ENCODE assay signal across 8 cellular contexts in genomic region chr2:201158111-201158929, GRCh38. TPM values are rescaled to one million over a fixed set of nuclear protein-coding genes. Genes with fewer than 3 reads are reported as not detected.
DNase-seq lines count a peak whose midpoint lies in the region; ATAC-seq and FAIRE-seq lines count a peak whose summit lies in the region.

No MANE protein-coding gene starts in this region.

- H3K4me3 ChIP-seq in esophagus (ENCODE audit: low read depth in 1 of 2, low read length in 2 of 2): no peak overlapping the region
- no peak overlapping the region for H3K4me3 ChIP-seq in muscle layer of colon (ENCODE audit: low read depth in 1 of 2, low read length in 2 of 2)

- intact Hi-C loops in activated CD4-positive, alpha-beta memory T cell treated with anti-CD3 and anti-CD28 coated beads for 36 hours (cut with micrococcal nuclease): loop anchor here (1.0 to 5.0 kb wide), 3 partner anchors 40 to 196 kb away; partner anchors contain the start of genes HYCC2 and ORC2

- H3K27me3 ChIP-seq in esophagus (ENCODE audit: control insufficient read depth in 1 of 2, insufficient read depth in 2 of 2, low read length in 2 of 2) (no peaks in the 10 kb centered on the region), muscle layer of colon (ENCODE audit: control insufficient read depth in 1 of 2, insufficient read depth in 2 of 2, low read length in 2 of 2) (no peaks in the 10 kb centered on the region)

- H3K9me3 ChIP-seq in esophagus (ENCODE audit: control insufficient read depth in 2 of 2, insufficient read depth in 1 of 2, low read depth in 1 of 2, low read length in 1 of 2) (no peaks in the 10 kb centered on the region), muscle layer of colon (ENCODE audit: low read length) (no peaks in the 10 kb centered on the region)

- CTCF ChIA-PET in activated CD4-positive, alpha-beta memory T cell treated with anti-CD3 and anti-CD28 coated beads for 36 hours (lab: Charles Lee): interaction anchor here (0.6 to 4.2 kb wide), 26 partner anchors 9 to 257 kb away, joined by 3 to 32 read pairs (median 4); partner anchors contain the start of genes CASP10, CFLAR and ORC2

- FAIRE-seq in GM19239 (lab: Jason Lieb, UNC) (peak; percentile 97), urothelium cell line (lab: Jason Lieb, UNC) (no peak)

- no peaks in the 10 kb centered on the region for H3K9me3 Mint-ChIP-seq in activated CD4-positive, alpha-beta memory T cell treated with anti-CD3 and anti-CD28 coated beads for 36 hours

- H3K4me1 ChIP-seq in esophagus (ENCODE audit: control insufficient read depth in 2 of 2, insufficient read depth in 2 of 2, low read length in 1 of 2) (peaks cover 0 to 4% of the 10 kb centered on the region in 2 donors), muscle layer of colon (ENCODE audit: insufficient read depth, low read length) (peaks cover 7% of the 10 kb centered on the region)

- H3K9ac ChIP-seq in muscle layer of colon (ENCODE audit: low read length): no peak overlapping the region

- no peak overlapping the region for H3K4me3 Mint-ChIP-seq in activated CD4-positive, alpha-beta memory T cell treated with anti-CD3 and anti-CD28 coated beads for 36 hours

- no peaks in the 10 kb centered on the region for H3K27me3 Mint-ChIP-seq in activated CD4-positive, alpha-beta memory T cell treated with anti-CD3 and anti-CD28 coated beads for 36 hours

- H3K27ac Mint-ChIP-seq in activated CD4-positive, alpha-beta memory T cell treated with anti-CD3 and anti-CD28 coated beads for 36 hours: peak overlapping the region; percentile 75

- WGBS in esophagus, 2 donors: 53 to 65% methylated on average over 5 of the region's 5 CpGs

- H3K4me1 Mint-ChIP-seq in activated CD4-positive, alpha-beta memory T cell treated with anti-CD3 and anti-CD28 coated beads for 36 hours (ENCODE audit: low read depth): peaks cover 26% of the 10 kb centered on the region

- H3K36me3 ChIP-seq in esophagus (ENCODE audit: control insufficient read depth in 2 of 2, insufficient read depth in 2 of 2, low read length in 1 of 2): peaks cover 16 to 27% of the 10 kb centered on the region in 2 donors
- H3K36me3 ChIP-seq in muscle layer of colon (ENCODE audit: insufficient read depth, low read length): peaks cover 55% of the 10 kb centered on the region

- H3K27ac ChIP-seq in esophagus (ENCODE audit: low read depth in 2 of 2, low read length in 1 of 2) (peak overlapping the region; percentile 68 to 84), muscle layer of colon (ENCODE audit: low read depth, low read length) (peak overlapping the region; percentile 24)

- ATAC-seq in HG03280 (IDR thresholded peaks at IDR 0.05; ENCODE audit: unreplicated experiment): peak; percentile 89

- H3K36me3 Mint-ChIP-seq in activated CD4-positive, alpha-beta memory T cell treated with anti-CD3 and anti-CD28 coated beads for 36 hours: peaks cover 56% of the 10 kb centered on the region

- POLR2A ChIA-PET in activated CD4-positive, alpha-beta memory T cell treated with anti-CD3 and anti-CD28 coated beads for 36 hours (lab: Charles Lee): interaction anchor here (1.0 to 1.1 kb wide), 3 partner anchors 14 to 41 kb away, joined by 3 read pairs; no protein-coding TSS in a partner anchor

- peak; percentile 72 for DNase-seq in D341Med (ENCODE audit: low spot score)
- peak; percentile 63 for DNase-seq in GM19239 (ENCODE audit: insufficient read length, low spot score)
- peak; percentile 25 for DNase-seq in NCI-H510A (lab: John Stamatoyannopoulos, UW)
- peak; percentile 50 for DNase-seq in activated CD4-positive, alpha-beta memory T cell treated with anti-CD3 and anti-CD28 coated beads for 36 hours
- peak; percentile 50 for DNase-seq in urothelium cell line (ENCODE audit: low spot score)

RNA-seq across cellular contexts. Expression of gene CASP10, which starts 24.6 kb away (rescaled TPM):
- total RNA-seq in activated CD4-positive, alpha-beta memory T cell treated with anti-CD3 and anti-CD28 coated beads for 36 hours: 10 to 100 TPM; 15.9 to 16.7 TPM
- 1 to 10 TPM; 5.2 to 8.7 TPM for polyA plus RNA-seq in esophagus

RNA-seq across cellular contexts. Expression of gene CFLAR, which starts 42.4 kb away (rescaled TPM):
- 100 to 1,000 TPM; 325 to 343 TPM for total RNA-seq in activated CD4-positive, alpha-beta memory T cell treated with anti-CD3 and anti-CD28 coated beads for 36 hours
- 10 to 100 TPM; 39.6 to 58.5 TPM for polyA plus RNA-seq in esophagus
